ENCODE assay signal across 8 cellular contexts in genomic region chr9:130578865-130579737, GRCh38. TPM values are rescaled to one million over a fixed set of nuclear protein-coding genes. Genes with fewer than 3 reads are reported as not detected.
DNase-seq lines count a peak whose midpoint lies in the region; ATAC-seq and TF ChIP-seq lines count a peak whose summit lies in the region.

Gene FUBP3, plus strand, starts transcription at chr9:130579577. Its CDS starts 104 bp downstream, at chr9:130579681.

- ATAC-seq in HG02938 (IDR thresholded peaks at IDR 0.05; ENCODE audit: unreplicated experiment) (peak; percentile 79), right cardiac atrium (peak; percentile 97)

- H3K4me3 ChIP-seq in right cardiac atrium (ENCODE audit: low read length) (peak within 1 kb of the TSS; percentile 75), rectal smooth muscle tissue (ENCODE audit: low read length) (peak within 1 kb of the TSS; percentile 97), vagina (peak within 1 kb of the TSS; percentile 82 to 92)

- TF ChIP-seq CTCF in vagina (IDR thresholded peaks at IDR 0.05), result no peak

- H3K36me3 ChIP-seq in rectal smooth muscle tissue (ENCODE audit: control insufficient read depth, insufficient read depth, low read length), result peaks cover 5% of the 10 kb centered on the region
- no peaks in the 10 kb centered on the region for H3K36me3 ChIP-seq in vagina

- under 1% methylated on average over 74 of the region's 74 CpGs for WGBS in right cardiac atrium

- H3K9me3 ChIP-seq in right cardiac atrium (ENCODE audit: control insufficient read depth, low read length) (no peaks in the 10 kb centered on the region), vagina (no peaks in the 10 kb centered on the region)

- H3K27me3 ChIP-seq in right cardiac atrium (ENCODE audit: control insufficient read depth, insufficient read depth) (no peaks in the 10 kb centered on the region), rectal smooth muscle tissue (ENCODE audit: control insufficient read depth, insufficient read depth, low read length) (no peaks in the 10 kb centered on the region), vagina (no peaks in the 10 kb centered on the region)

- intact Hi-C loops in T-helper 2 cell treated with Interferon-gamma antibody and Interleukin-4, amounts not matched to agents 100 ng/mL and 5 ng/mL, for 36 hours (cut with micrococcal nuclease), result loop anchor here (5.0 to 10.0 kb wide), 2 partner anchors 113 to 1006 kb away; partner anchors contain the start of gene EXOSC2
- intact Hi-C loops in right cardiac atrium (cut with DNase I) (loop anchor here in 1 of 4 donors (10.0 kb wide), 1 partner anchor 124 kb away; no protein-coding TSS in a partner anchor), vagina (cut with DNase I) (no loop called here)

- peak; percentile 95 for TF ChIP-seq POLR2A in GM15510 (IDR thresholded peaks at IDR 0.05; ENCODE audit: borderline replicate concordance, extremely low read depth, insufficient read length)
- TF ChIP-seq POLR2A in vagina (IDR thresholded peaks at IDR 0.05), result peak in 1 of 2 donors; percentile 50

- H3K4me1 ChIP-seq in right cardiac atrium (ENCODE audit: control insufficient read depth, insufficient read depth, low read length), result peaks cover 10% of the 10 kb centered on the region
- H3K4me1 ChIP-seq in rectal smooth muscle tissue (ENCODE audit: control insufficient read depth, insufficient read depth, low read length), result peaks cover 11% of the 10 kb centered on the region
- H3K4me1 ChIP-seq in vagina, result peaks cover 42% of the 10 kb centered on the region

- H3K9ac ChIP-seq in rectal smooth muscle tissue (ENCODE audit: low read length), result peak within 1 kb of the TSS; percentile 96

- peak; percentile 5 for DNase-seq in NCI-H187 treated with DMSO at 0.1 percent for 48 hours (lab: John Stamatoyannopoulos, UW)
- peak; percentile 58 to 96 (median 90) for DNase-seq in anterior cingulate cortex (lab: John Stamatoyannopoulos, UW)
- peak; percentile 96 to 98 (median 97) for DNase-seq in right cardiac atrium
- DNase-seq in vagina (ENCODE audit: extremely low spot score in 2 of 2), result peak in 1 of 2 donors; percentile 91

- peak within 1 kb of the TSS; percentile 83 for H3K27ac ChIP-seq in right cardiac atrium (ENCODE audit: low read length)
- peak within 1 kb of the TSS; percentile 92 for H3K27ac ChIP-seq in rectal smooth muscle tissue (ENCODE audit: low read depth, low read length)
- peak within 1 kb of the TSS; percentile 90 for H3K27ac ChIP-seq in vagina

RNA-seq across cellular contexts. Expression of gene FUBP3, which starts in this region (rescaled TPM):
- 39.1 and 40.8 TPM in 2 replicates for total RNA-seq in T-helper 2 cell treated with Interferon-gamma antibody and Interleukin-4, amounts not matched to agents 100 ng/mL and 5 ng/mL, for 36 hours
- total RNA-seq in right cardiac atrium (10 to 100 TPM; 26.5 to 36.9 (median 33.3) TPM), vagina (33.6 TPM)
- 25.8 TPM for polyA plus RNA-seq in right cardiac atrium
